ENCODE assay signal across 24 cellular contexts in the genomic region with DNA sequence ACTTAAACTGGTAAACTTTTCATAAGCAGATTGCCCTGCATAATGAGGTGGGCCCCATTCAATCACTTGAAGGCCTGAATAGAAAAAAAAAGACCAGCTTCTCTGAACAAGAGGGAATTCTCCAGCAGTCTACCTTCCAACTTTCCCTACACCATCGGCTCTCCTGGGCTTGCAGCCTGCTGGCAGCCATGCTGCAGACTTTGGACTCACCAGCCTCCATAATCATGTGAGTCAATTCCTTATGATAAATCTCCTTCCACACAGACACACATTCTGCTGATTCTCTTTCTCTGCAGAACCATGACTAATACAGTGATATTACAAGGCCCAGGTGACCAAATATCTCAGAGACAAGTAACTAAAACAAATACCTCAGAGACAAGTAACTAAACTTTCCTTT.
A peak's percentile ranks its signal among the peaks of the same experiment; 100 is the strongest.
DNase-seq lines count a peak whose midpoint lies in the region; ATAC-seq and TF ChIP-seq lines count a peak whose summit lies in the region.
"Had no signal": no experiment of that assay in that cellular context is flagged by ENCODE, and none has a peak within 500 bp of the region (broad histone marks: within the 10 kb centered on the region; RNA-seq: fewer than 3 reads in every experiment).

No MANE protein-coding gene starts in this region.

- H3K4me1 Mint-ChIP-seq in natural killer cell treated with Interleukin-12 subunit alpha and Interleukin-12 subunit beta and Interleukin-15 and Interleukin-18, amount 100 ng/mL, for 72 hours (ENCODE audit: low read depth in 2 of 2): no peaks in the 10 kb centered on the region
- H3K4me1 Mint-ChIP-seq: activated CD4-positive, alpha-beta T cell treated with anti-CD3 and anti-CD28 coated beads, Interleukin-2, amount 10 ng/mL, durations not matched to agents 24 days and 14 days; activated naive CD4-positive, alpha-beta T cell treated with anti-CD3 and anti-CD28 coated beads, Interleukin-2, amount 50 U/mL, for 24 hours; CD4-positive, CD25-positive, alpha-beta regulatory T cell had no signal

- WGBS in esophagus muscularis mucosa: 29% methylated on average over 1 of the region's 1 CpG

- TF ChIP-seq CTCF in RWPE2 (IDR thresholded peaks at IDR 0.05; ENCODE audit: poor library complexity, severe bottlenecking) (no peak), esophagus muscularis mucosa (IDR thresholded peaks at IDR 0.05) (no peak)

- TF ChIP-seq EP300 in esophagus muscularis mucosa (IDR thresholded peaks at IDR 0.05): no peak

- TF ChIP-seq POLR2A in esophagus muscularis mucosa (IDR thresholded peaks at IDR 0.05; ENCODE audit: low read depth): no peak

- H3K27me3 ChIP-seq in RWPE2 (ENCODE audit: insufficient read depth, poor library complexity, severe bottlenecking): no peaks in the 10 kb centered on the region
- no peaks in the 10 kb centered on the region for H3K27me3 ChIP-seq in esophagus muscularis mucosa
- H3K27me3 ChIP-seq: heart left ventricle, neural progenitor cell, Peyer's patch, vagina had no signal

- H3K9me3 ChIP-seq in RWPE2 (ENCODE audit: severe bottlenecking) (no peaks in the 10 kb centered on the region), esophagus muscularis mucosa (no peaks in the 10 kb centered on the region)
- H3K9me3 ChIP-seq: heart left ventricle, Peyer's patch, psoas muscle, thoracic aorta, vagina had no signal

- H3K4me3 ChIP-seq in RWPE2 (ENCODE audit: severe bottlenecking) (no peak overlapping the region), esophagus muscularis mucosa (no peak overlapping the region)
- H3K4me3 ChIP-seq: heart left ventricle, neural progenitor cell, Peyer's patch, psoas muscle, smooth muscle cell, thoracic aorta, vagina had no signal

- H3K27me3 Mint-ChIP-seq in natural killer cell treated with Interleukin-12 subunit alpha and Interleukin-12 subunit beta and Interleukin-15 and Interleukin-18, amount 100 ng/mL, for 72 hours: no peaks in the 10 kb centered on the region
- H3K27me3 Mint-ChIP-seq: stimulated activated naive B cell treated with anti-CD40 and anti-IgM and Interleukin-4, amounts not matched to agents 10 μg/mL and 1 μg/mL and 100 μg/mL, for 72 hours had no signal

- H3K9me3 Mint-ChIP-seq in natural killer cell treated with Interleukin-12 subunit alpha and Interleukin-12 subunit beta and Interleukin-15 and Interleukin-18, amount 100 ng/mL, for 72 hours: no peaks in the 10 kb centered on the region
- H3K9me3 Mint-ChIP-seq: activated CD4-positive, alpha-beta T cell treated with anti-CD3 and anti-CD28 coated beads, Interleukin-2, amount 10 ng/mL, durations not matched to agents 24 days and 14 days; activated naive CD4-positive, alpha-beta T cell treated with anti-CD3 and anti-CD28 coated beads, Interleukin-2, amount 50 U/mL, for 24 hours; effector memory CD8-positive, alpha-beta T cell; stimulated activated naive B cell treated with anti-CD40 and anti-IgM and Interleukin-4, amounts not matched to agents 10 μg/mL and 1 μg/mL and 100 μg/mL, for 72 hours; T-helper 1 cell treated with Interleukin-12 subunit alpha and Interleukin-12 subunit beta and Interleukin-4 antibody, amounts not matched to agents 30 μg/mL and 1 μg/mL, for 36 hours had no signal

- ATAC-seq in RWPE2 (ENCODE audit: low read depth): peak; percentile 44; the same call in 2 of the 3 replicates
- no peak for ATAC-seq in natural killer cell treated with Interleukin-12 subunit alpha and Interleukin-12 subunit beta and Interleukin-15 and Interleukin-18, amount 100 ng/mL, for 72 hours
- ATAC-seq: effector memory CD8-positive, alpha-beta T cell; HCT116; heart left ventricle; psoas muscle; stimulated activated naive B cell treated with anti-CD40 and anti-IgM and Interleukin-4, amounts not matched to agents 10 μg/mL and 1 μg/mL and 100 μg/mL, for 72 hours had no signal

- peak; percentile 3 for DNase-seq in HCEC 1CT
- no peak for DNase-seq in RWPE2 (ENCODE audit: low spot score)
- no peak for DNase-seq in esophagus muscularis mucosa (ENCODE audit: extremely low spot score)
- peak; percentile 69 for DNase-seq in mucosa of gallbladder (ENCODE audit: low spot score)
- DNase-seq in natural killer cell treated with Interleukin-12 subunit alpha and Interleukin-12 subunit beta and Interleukin-15 and Interleukin-18, amount 100 ng/mL, for 72 hours (ENCODE audit: low spot score): no peak
- DNase-seq in nucleus accumbens (lab: John Stamatoyannopoulos, UW): no peak
- no peak for DNase-seq in KBM-7
- no peak for DNase-seq in NCI-H82 (lab: John Stamatoyannopoulos, UW)
- DNase-seq: activated CD4-positive, alpha-beta T cell treated with anti-CD3 and anti-CD28 coated beads, Interleukin-2, amount 10 ng/mL, durations not matched to agents 24 days and 14 days; CD4-positive, CD25-positive, alpha-beta regulatory T cell; effector memory CD8-positive, alpha-beta T cell; heart left ventricle; NK-92 treated with Interleukin-12 subunit alpha and Interleukin-12 subunit beta, amount 100 ng/mL, for 24 hours; psoas muscle; stimulated activated naive B cell treated with anti-CD40 and anti-IgM and Interleukin-4, amounts not matched to agents 10 μg/mL and 1 μg/mL and 100 μg/mL, for 72 hours had no signal

- H3K36me3 ChIP-seq in RWPE2 (ENCODE audit: low read depth) (no peaks in the 10 kb centered on the region), esophagus muscularis mucosa (no peaks in the 10 kb centered on the region)
- H3K36me3 ChIP-seq: heart left ventricle, neural progenitor cell, Peyer's patch, thoracic aorta, vagina had no signal

- no peak overlapping the region for H3K27ac Mint-ChIP-seq in natural killer cell treated with Interleukin-12 subunit alpha and Interleukin-12 subunit beta and Interleukin-15 and Interleukin-18, amount 100 ng/mL, for 72 hours
- H3K27ac Mint-ChIP-seq: activated CD4-positive, alpha-beta T cell treated with anti-CD3 and anti-CD28 coated beads, Interleukin-2, amount 10 ng/mL, durations not matched to agents 24 days and 14 days; activated naive CD4-positive, alpha-beta T cell treated with anti-CD3 and anti-CD28 coated beads, Interleukin-2, amount 50 U/mL, for 24 hours; CD4-positive, CD25-positive, alpha-beta regulatory T cell; effector memory CD8-positive, alpha-beta T cell; neural progenitor cell; stimulated activated naive B cell treated with anti-CD40 and anti-IgM and Interleukin-4, amounts not matched to agents 10 μg/mL and 1 μg/mL and 100 μg/mL, for 72 hours; T-helper 1 cell treated with Interleukin-12 subunit alpha and Interleukin-12 subunit beta and Interleukin-4 antibody, amounts not matched to agents 30 μg/mL and 1 μg/mL, for 36 hours had no signal

- H3K4me3 Mint-ChIP-seq in natural killer cell treated with Interleukin-12 subunit alpha and Interleukin-12 subunit beta and Interleukin-15 and Interleukin-18, amount 100 ng/mL, for 72 hours: no peak overlapping the region
- H3K4me3 Mint-ChIP-seq: activated CD4-positive, alpha-beta T cell treated with anti-CD3 and anti-CD28 coated beads, Interleukin-2, amount 10 ng/mL, durations not matched to agents 24 days and 14 days; activated naive CD4-positive, alpha-beta T cell treated with anti-CD3 and anti-CD28 coated beads, Interleukin-2, amount 50 U/mL, for 24 hours; CD4-positive, CD25-positive, alpha-beta regulatory T cell; effector memory CD8-positive, alpha-beta T cell; neural progenitor cell; stimulated activated naive B cell treated with anti-CD40 and anti-IgM and Interleukin-4, amounts not matched to agents 10 μg/mL and 1 μg/mL and 100 μg/mL, for 72 hours; T-helper 1 cell treated with Interleukin-12 subunit alpha and Interleukin-12 subunit beta and Interleukin-4 antibody, amounts not matched to agents 30 μg/mL and 1 μg/mL, for 36 hours had no signal

- H3K27ac ChIP-seq in RWPE2 (ENCODE audit: poor library complexity, severe bottlenecking) (no peak overlapping the region), esophagus muscularis mucosa (replicated peaks in 1 of 4) (peak overlapping the region; percentile 0 to 40 (median 14))
- H3K27ac ChIP-seq: heart left ventricle, neural progenitor cell, Peyer's patch, psoas muscle, thoracic aorta, vagina, VCaP had no signal

- intact Hi-C loops in esophagus muscularis mucosa (cut with DNase I): no loop called here

- in situ Hi-C loops in KBM-7 (cut with MboI; ENCODE audit: low pct_unique_long_range_greater_than_20kb, low sequenced_read_pairs): no loop called here

- H3K4me1 ChIP-seq in RWPE2 (ENCODE audit: insufficient read depth, poor library complexity, severe bottlenecking) (no peaks in the 10 kb centered on the region), esophagus muscularis mucosa (peaks cover 0 to 27% (median 8%) of the 10 kb centered on the region in 4 donors)
- H3K4me1 ChIP-seq: heart left ventricle, neural progenitor cell, Peyer's patch, psoas muscle had no signal

- H3K36me3 Mint-ChIP-seq in natural killer cell treated with Interleukin-12 subunit alpha and Interleukin-12 subunit beta and Interleukin-15 and Interleukin-18, amount 100 ng/mL, for 72 hours: no peaks in the 10 kb centered on the region
- H3K36me3 Mint-ChIP-seq: activated naive CD4-positive, alpha-beta T cell treated with anti-CD3 and anti-CD28 coated beads, Interleukin-2, amount 50 U/mL, for 24 hours; CD4-positive, CD25-positive, alpha-beta regulatory T cell; neural progenitor cell; stimulated activated naive B cell treated with anti-CD40 and anti-IgM and Interleukin-4, amounts not matched to agents 10 μg/mL and 1 μg/mL and 100 μg/mL, for 72 hours had no signal

Comparison
In these comparisons a context has a peak if more than half of its experiments do, and no peak if none do; other contexts are left out.
1. DNase-seq: peak in HCEC 1CT (single experiment) and mucosa of gallbladder (single experiment); none in RWPE2 (single experiment), esophagus muscularis mucosa (single experiment), natural killer cell treated with Interleukin-12 subunit alpha and Interleukin-12 subunit beta and Interleukin-15 and Interleukin-18, amount 100 ng/mL, for 72 hours (single experiment), nucleus accumbens (0 of 56), KBM-7 (single experiment) and NCI-H82 (single experiment).